Comparison of ENCODE assay signal across 8 cellular contexts in the genomic region with DNA sequence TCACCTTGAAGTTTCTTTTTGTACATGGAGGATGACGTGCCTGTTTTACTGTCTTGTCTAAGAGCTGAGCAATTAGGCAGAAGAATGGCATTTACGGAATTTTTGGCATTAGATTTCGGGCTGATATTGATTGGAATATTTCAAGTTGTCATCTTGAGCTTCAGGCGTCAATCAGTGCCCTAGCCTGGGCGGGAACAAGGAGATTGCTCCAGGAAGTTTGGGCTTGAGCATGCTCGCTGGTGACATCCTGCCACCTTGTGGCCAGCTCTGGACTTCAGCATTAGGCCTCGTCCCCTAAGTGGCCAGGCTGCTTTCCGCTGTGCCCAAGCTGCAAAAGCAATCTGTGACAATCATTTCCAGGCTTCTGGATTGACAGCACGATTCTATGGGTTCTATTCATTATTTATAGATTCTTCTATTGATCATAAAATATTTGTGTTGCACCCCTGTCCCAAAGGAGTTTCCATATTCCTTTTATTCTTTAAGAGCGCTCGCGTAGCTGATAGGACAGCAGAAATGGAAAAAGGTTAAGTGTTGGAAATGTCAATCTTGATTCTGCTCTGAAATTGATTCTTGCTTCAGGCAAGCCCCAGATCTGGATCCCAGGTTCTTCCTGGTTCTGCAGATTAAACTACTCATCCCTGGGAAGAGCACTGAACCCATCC.
DNase-seq lines count a peak whose midpoint lies in the region; ATAC-seq and TF ChIP-seq lines count a peak whose summit lies in the region.

No MANE protein-coding gene starts in this region.

- H3K36me3 ChIP-seq in endodermal cell (ENCODE audit: control insufficient read depth, insufficient read depth, low read length) (no peaks in the 10 kb centered on the region), mesendoderm (ENCODE audit: control insufficient read depth, insufficient read depth, low read length) (no peaks in the 10 kb centered on the region)

- H2BK5ac ChIP-seq in mesendoderm (ENCODE audit: low read length), result no peak overlapping the region

- H3K27ac Mint-ChIP-seq in activated CD4-positive, alpha-beta memory T cell treated with anti-CD3 and anti-CD28 coated beads for 36 hours, result no peak overlapping the region
- H3K27ac Mint-ChIP-seq in endodermal cell, result no peak overlapping the region

- ATAC-seq in GM18517 (IDR thresholded peaks at IDR 0.05; ENCODE audit: unreplicated experiment) (peak; percentile 72), HG03469 (IDR thresholded peaks at IDR 0.05; ENCODE audit: unreplicated experiment) (peak; percentile 87)

- H3K56ac ChIP-seq in mesendoderm (ENCODE audit: low read length), result no peak overlapping the region

- no peak overlapping the region for H4K5ac ChIP-seq in mesendoderm (ENCODE audit: low read length)

- no peak overlapping the region for H2BK15ac ChIP-seq in mesendoderm (replicated peaks; ENCODE audit: low read depth)

- no peak overlapping the region for H3K4me2 ChIP-seq in mesendoderm (ENCODE audit: low read length)

- no peak overlapping the region for H3K4me3 Mint-ChIP-seq in activated CD4-positive, alpha-beta memory T cell treated with anti-CD3 and anti-CD28 coated beads for 36 hours
- H3K4me3 Mint-ChIP-seq in endodermal cell, result no peak overlapping the region

- H3K18ac ChIP-seq in mesendoderm (ENCODE audit: low read length), result no peak overlapping the region

- H3K36me3 Mint-ChIP-seq in activated CD4-positive, alpha-beta memory T cell treated with anti-CD3 and anti-CD28 coated beads for 36 hours, result no peaks in the 10 kb centered on the region
- H3K36me3 Mint-ChIP-seq in endodermal cell (ENCODE audit: low read depth), result no peaks in the 10 kb centered on the region

- no peak overlapping the region for H3K9ac ChIP-seq in endodermal cell (ENCODE audit: extremely low read depth, low read length, poor library complexity, severe bottlenecking)
- no peak overlapping the region for H3K9ac ChIP-seq in mesendoderm (ENCODE audit: low read length)

- no peaks in the 10 kb centered on the region for H3K9me3 Mint-ChIP-seq in activated CD4-positive, alpha-beta memory T cell treated with anti-CD3 and anti-CD28 coated beads for 36 hours
- H3K9me3 Mint-ChIP-seq in endodermal cell, result no peaks in the 10 kb centered on the region

- WGBS in endodermal cell (ENCODE audit: insufficient coverage in 1 of 2, insufficient read length in 1 of 2), 2 experiments, result 23 to 40% methylated on average over 7 to 12 of the region's 12 CpGs
- no CpG with 5 or more reads among the region's 12 CpGs for WGBS in mesendoderm (ENCODE audit: extremely low coverage, insufficient coverage, low lambda C conversion rate)

- H3K27me3 Mint-ChIP-seq in activated CD4-positive, alpha-beta memory T cell treated with anti-CD3 and anti-CD28 coated beads for 36 hours, result peaks cover 5% of the 10 kb centered on the region
- peaks cover 41% of the 10 kb centered on the region for H3K27me3 Mint-ChIP-seq in endodermal cell (ENCODE audit: insufficient read depth)

- peak; percentile 96 for TF ChIP-seq CTCF in endodermal cell (conservative IDR thresholded peaks at IDR 0.05)

- intact Hi-C loops in activated CD4-positive, alpha-beta memory T cell treated with anti-CD3 and anti-CD28 coated beads for 36 hours (cut with micrococcal nuclease), result loop anchor here (1.0 kb wide), 3 partner anchors 54 to 341 kb away; no protein-coding TSS in a partner anchor

- H3K4me3 ChIP-seq in endodermal cell (ENCODE audit: low read length), result no peak overlapping the region
- H3K4me3 ChIP-seq in mesendoderm (ENCODE audit: low read length), result no peak overlapping the region

- CTCF ChIA-PET in activated CD4-positive, alpha-beta memory T cell treated with anti-CD3 and anti-CD28 coated beads for 36 hours (lab: Charles Lee), result interaction anchor here (0.7 to 3.2 kb wide), 42 partner anchors 9 to 641 kb away, joined by 3 to 22 read pairs (median 4); no protein-coding TSS in a partner anchor

- peaks cover 35% of the 10 kb centered on the region for H3K27me3 ChIP-seq in endodermal cell (ENCODE audit: control insufficient read depth, insufficient read depth, low read length, poor library complexity, severe bottlenecking)
- no peaks in the 10 kb centered on the region for H3K27me3 ChIP-seq in mesendoderm (ENCODE audit: insufficient read depth, low read length, poor library complexity)

- peaks cover 7% of the 10 kb centered on the region for H3K4me1 Mint-ChIP-seq in activated CD4-positive, alpha-beta memory T cell treated with anti-CD3 and anti-CD28 coated beads for 36 hours (ENCODE audit: low read depth)
- peaks cover 32% of the 10 kb centered on the region for H3K4me1 Mint-ChIP-seq in endodermal cell

- no peak overlapping the region for H3K23ac ChIP-seq in mesendoderm (ENCODE audit: low read length)

- POLR2A ChIA-PET in activated CD4-positive, alpha-beta memory T cell treated with anti-CD3 and anti-CD28 coated beads for 36 hours (lab: Charles Lee), result interaction anchor here (0.5 to 1.1 kb wide), 4 partner anchors 12 to 318 kb away, joined by 3 to 4 read pairs (median 4); a partner anchor contains a TSS

- peak; percentile 73 for DNase-seq in ACHN
- DNase-seq in NCI-H526 treated with DMSO at 0.1 percent for 48 hours (lab: John Stamatoyannopoulos, UW), result peak; percentile 22
- DNase-seq in activated CD4-positive, alpha-beta memory T cell treated with anti-CD3 and anti-CD28 coated beads for 36 hours, result peak; percentile 72
- peak; percentile 93 for DNase-seq in endodermal cell
- DNase-seq in mesendoderm, result peak; percentile 88
- peak; percentile 28 to 34 for DNase-seq in stimulated activated CD8-positive, alpha-beta memory T cell treated with anti-CD3 and anti-CD28 coated beads, Interleukin-2, amount 100 ng/mL, for 48 hours (ENCODE audit: low read depth in 2 of 2)

- no peak overlapping the region for H2AK5ac ChIP-seq in mesendoderm (ENCODE audit: low read length)

- H3K4ac ChIP-seq in mesendoderm (ENCODE audit: low read depth, low read length), result no peak overlapping the region

- H2BK120ac ChIP-seq in mesendoderm (ENCODE audit: low read depth, low read length), result no peak overlapping the region

- no peaks in the 10 kb centered on the region for H3K9me3 ChIP-seq in endodermal cell (ENCODE audit: control insufficient read depth, low read length)

- in situ Hi-C loops in ACHN (cut with HindIII; ENCODE audit: low pct_ligation_motif_present, low pct_unique_long_range_greater_than_20kb, low sequenced_read_pairs), result loop anchor here (25.0 kb wide), 1 partner anchor 324 kb away; no protein-coding TSS in a partner anchor

- H3K27ac ChIP-seq in endodermal cell (ENCODE audit: low read depth, low read length) (no peak overlapping the region), mesendoderm (ENCODE audit: low read depth, low read length) (no peak overlapping the region)

- H3K79me1 ChIP-seq in mesendoderm (ENCODE audit: low read length), result no peaks in the 10 kb centered on the region

- no peak overlapping the region for H4K8ac ChIP-seq in mesendoderm (ENCODE audit: low read depth, low read length)

- H3K4me1 ChIP-seq in endodermal cell (ENCODE audit: control insufficient read depth, insufficient read depth, low read length) (no peaks in the 10 kb centered on the region), mesendoderm (ENCODE audit: control insufficient read depth, low read depth, low read length) (peaks cover 4% of the 10 kb centered on the region)

- no peaks in the 10 kb centered on the region for H3K79me2 ChIP-seq in mesendoderm (ENCODE audit: control insufficient read depth, insufficient read depth, low read length)

Comparison
In these comparisons a context has a peak if more than half of its experiments do, and no peak if none do; other contexts are left out.
1. DNase-seq: peak in every context shown above with its lines; median percentile 93 in endodermal cell; 88 in mesendoderm; 73 in ACHN; 72 in activated CD4-positive, alpha-beta memory T cell treated with anti-CD3 and anti-CD28 coated beads for 36 hours; 31 in stimulated activated CD8-positive, alpha-beta memory T cell treated with anti-CD3 and anti-CD28 coated beads, Interleukin-2, amount 100 ng/mL, for 48 hours; 22 in NCI-H526 treated with DMSO at 0.1 percent for 48 hours.